Comparison of ENCODE assay signal across 27 cellular contexts in genomic region chr15:26615188-26615926, GRCh38.
"Had no signal": no experiment of that assay in that cellular context is flagged by ENCODE, and none has a peak within 500 bp of the region (broad histone marks: within the 10 kb centered on the region; RNA-seq: fewer than 3 reads in every experiment).

No MANE protein-coding gene starts in this region.

- H3K9me3 ChIP-seq: gastroesophageal sphincter, psoas muscle, right atrium auricular region, testis had no signal

- H3K4me2 ChIP-seq: hepatocyte had no signal

- H3K4me1 ChIP-seq: breast epithelium, gastroesophageal sphincter, parathyroid adenoma, psoas muscle, right atrium auricular region, spleen, testis, transverse colon had no signal

- DNase-seq: activated CD4-positive, alpha-beta T cell treated with anti-CD3 and anti-CD28 coated beads, Interleukin-2, amount 50 U/mL, for 1 hour; activated CD8-positive, alpha-beta T cell treated with anti-CD3 and anti-CD28 coated beads for 36 hours; activated gamma-delta T cell treated with Interleukin-2 at 50 U/mL for 16 hours; activated naive CD4-positive, alpha-beta T cell treated with anti-CD3 and anti-CD28 coated beads, Interleukin-2, amount 50 U/mL, for 16 hours; activated T-cell treated with anti-CD3 and anti-CD28 coated beads, Interleukin-2, amount 50 U/mL, for 4 hours; amygdala; central memory CD4-positive, alpha-beta T cell; immature natural killer cell; left ventricle myocardium superior; mammary epithelial cell; naive thymus-derived CD4-positive, alpha-beta T cell; occipital lobe; psoas muscle; spleen; stimulated activated naive CD8-positive, alpha-beta T cell treated with anti-CD3 and anti-CD28 coated beads, Interleukin-15, Interleukin-2, amounts not matched to agents 100 U/mL and 50 U/mL, for 24 hours; T-helper 17 cell; T1000; testis; transverse colon had no signal

- ATAC-seq: activated CD8-positive, alpha-beta T cell treated with anti-CD3 and anti-CD28 coated beads for 36 hours; activated T-cell treated with anti-CD3 and anti-CD28 coated beads, Interleukin-2, amount 50 U/mL, for 4 hours; activated T-helper 17 cell treated with anti-CD3 and anti-CD28 coated beads, Interleukin-2, amount 50 U/mL, for 72 hours; gastroesophageal sphincter; left ventricle myocardium superior; naive thymus-derived CD4-positive, alpha-beta T cell; psoas muscle; stimulated activated naive CD8-positive, alpha-beta T cell treated with anti-CD3 and anti-CD28 coated beads, Interleukin-15, Interleukin-2, amounts not matched to agents 100 U/mL and 50 U/mL, for 24 hours; T-helper 17 cell had no signal

- H3K36me3 ChIP-seq: breast epithelium, gastroesophageal sphincter, right atrium auricular region, spleen, transverse colon had no signal

- H3K27me3 ChIP-seq: breast epithelium, gastroesophageal sphincter, hepatocyte, right atrium auricular region, spleen, testis, transverse colon had no signal

- H3K9ac ChIP-seq: parathyroid adenoma had no signal

- FAIRE-seq: endothelial cell of umbilical vein, urothelium cell line had no signal

- H3K4me3 ChIP-seq: breast epithelium, gastroesophageal sphincter, hepatocyte, psoas muscle, right atrium auricular region, spleen, testis, transverse colon had no signal

- H3K27ac ChIP-seq: breast epithelium, gastroesophageal sphincter, hepatocyte, parathyroid adenoma, psoas muscle, right atrium auricular region, spleen, testis, transverse colon had no signal
